Comparison of ENCODE assay signal across 18 cellular contexts in the genomic region with DNA sequence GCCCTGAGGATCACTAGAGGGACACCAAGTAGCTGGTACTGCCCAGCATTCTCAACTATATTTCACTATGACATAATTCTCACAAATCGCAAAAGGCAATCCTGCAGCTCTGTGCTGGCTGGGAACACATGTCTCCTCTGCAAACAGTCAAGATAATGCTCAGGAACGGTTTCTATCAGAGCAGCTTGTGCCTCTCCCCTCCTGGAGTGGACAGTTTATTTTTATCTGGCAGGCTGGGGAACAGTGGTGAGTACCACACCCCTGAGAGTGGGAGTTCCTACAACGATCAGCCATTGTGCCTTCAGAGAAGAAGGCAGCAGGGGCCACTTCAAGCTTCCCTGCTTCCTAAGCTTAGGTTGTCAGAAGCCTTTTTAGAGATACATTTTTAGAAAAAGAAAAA.
A peak's percentile ranks its signal among the peaks of the same experiment; 100 is the strongest.
DNase-seq lines count a peak whose midpoint lies in the region; ATAC-seq and TF ChIP-seq lines count a peak whose summit lies in the region.
"Had no signal": no experiment of that assay in that cellular context is flagged by ENCODE, and none has a peak within 500 bp of the region (broad histone marks: within the 10 kb centered on the region; RNA-seq: fewer than 3 reads in every experiment).

No MANE protein-coding gene starts in this region.

- ATAC-seq in HG03097 (IDR thresholded peaks at IDR 0.05; ENCODE audit: low FRiP score, unreplicated experiment), result no peak
- ATAC-seq: HepG2 had no signal

- H3K27ac Mint-ChIP-seq in neural progenitor cell, result peak overlapping the region; percentile 42

- POLR2A ChIA-PET in HEK293 (lab: Yijun Ruan, JAX), result no interaction called here

- peaks cover 7 to 63% of the 10 kb centered on the region in 2 experiments; a peak in 2 of 3 replicates for H3K36me3 ChIP-seq in HEK293 (ENCODE audit: control insufficient read depth in 2 of 2, insufficient read depth in 1 of 2, low read length in 2 of 2)
- no peaks in the 10 kb centered on the region for H3K36me3 ChIP-seq in neural progenitor cell

- no peaks in the 10 kb centered on the region for H3K9me3 Mint-ChIP-seq in neural progenitor cell

- H3K9ac ChIP-seq in neural progenitor cell, result no peak overlapping the region

- no peaks in the 10 kb centered on the region for H3K79me2 ChIP-seq in neural progenitor cell (ENCODE audit: low read depth)

- no peak overlapping the region for H3K4me2 ChIP-seq in neural progenitor cell

- H3K27me3 ChIP-seq in neural progenitor cell, result no peaks in the 10 kb centered on the region
- H3K27me3 ChIP-seq: MG63, Peyer's patch, thyroid gland had no signal

- H3K9me3 ChIP-seq in HEK293 (ENCODE audit: control insufficient read depth, insufficient read depth, low read depth, low read length), result no peaks in the 10 kb centered on the region
- no peaks in the 10 kb centered on the region for H3K9me3 ChIP-seq in neural progenitor cell (ENCODE audit: low read depth)
- H3K9me3 ChIP-seq: Peyer's patch, thyroid gland had no signal

- H4K20me1 ChIP-seq in neural progenitor cell (ENCODE audit: low read depth), result no peaks in the 10 kb centered on the region

- no peak overlapping the region for H3K4me3 Mint-ChIP-seq in neural progenitor cell

- H3K4me1 Mint-ChIP-seq in neural progenitor cell, result peaks cover 9% of the 10 kb centered on the region

- H3K4me3 ChIP-seq in HEK293 (ENCODE audit: low read depth, low read length), result no peak overlapping the region
- no peak overlapping the region for H3K4me3 ChIP-seq in fibroblast of the aortic adventitia (ENCODE audit: low read depth, low read length)
- H3K4me3 ChIP-seq in neural progenitor cell, result no peak overlapping the region
- H3K4me3 ChIP-seq: MG63, Peyer's patch, thyroid gland had no signal

- DNase-seq in NCI-H345 treated with DMSO at 0.1 percent for 48 hours (lab: John Stamatoyannopoulos, UW; ENCODE audit: unreplicated experiment) (peak; percentile 9), fibroblast of the aortic adventitia (ENCODE audit: low read depth) (peak; percentile 44), neural progenitor cell (ENCODE audit: low spot score) (no peak), AG08395 (ENCODE audit: low spot score) (no peak), occipital lobe (lab: John Stamatoyannopoulos, UW) (no peak)
- no peak for DNase-seq in stimulated activated CD4-positive, alpha-beta T cell treated with anti-CD3 and anti-CD28 coated beads, Interleukin-4, amount 100 ng/mL, for 24 hours
- DNase-seq: activated gamma-delta T cell treated with Interleukin-2 at 50 U/mL for 16 hours; cortex of kidney; mesendoderm; MG63; NCI-H2029; NCI-H526 treated with DMSO at 0.1 percent for 48 hours; Peyer's patch; stimulated activated CD4-positive, alpha-beta T cell treated with anti-CD3 and anti-CD28 coated beads, Interleukin-2, amount 100 ng/mL, for 24 hours had no signal

- H3F3A ChIP-seq in neural progenitor cell (ENCODE audit: low read depth), result no peaks in the 10 kb centered on the region

- TF ChIP-seq CTCF in HEK293 (tag by site-specific recombination; IDR thresholded peaks at IDR 0.05) (no peak), fibroblast of the aortic adventitia (IDR thresholded peaks at IDR 0.05; ENCODE audit: insufficient read depth, low read length) (no peak), neural progenitor cell (IDR thresholded peaks at IDR 0.05) (no peak)

- H3K27me3 Mint-ChIP-seq in neural progenitor cell (ENCODE audit: insufficient read depth, low read depth), result no peaks in the 10 kb centered on the region

- peaks cover 29% of the 10 kb centered on the region for H3K36me3 Mint-ChIP-seq in neural progenitor cell

- H3K4me1 ChIP-seq in HEK293 (ENCODE audit: control insufficient read depth, insufficient read depth, low read length) (peaks cover 7% of the 10 kb centered on the region), neural progenitor cell (no peaks in the 10 kb centered on the region)
- H3K4me1 ChIP-seq: Peyer's patch had no signal

- H3K27ac ChIP-seq in HEK293 (ENCODE audit: extremely low read depth, low read depth, low read length) (no peak overlapping the region), neural progenitor cell (no peak overlapping the region)
- H3K27ac ChIP-seq: Peyer's patch, thyroid gland had no signal

- no peak overlapping the region for H2AFZ ChIP-seq in neural progenitor cell (replicated peaks)

- CTCF ChIA-PET in HEK293 (lab: Yijun Ruan, JAX), result interaction anchor here (1.3 to 1.9 kb wide), 3 partner anchors 11 to 128 kb away, joined by 4 to 11 read pairs (median 8); no protein-coding TSS in a partner anchor

TF ChIP-seq in HEK293, 187 proteins besides CTCF, POLR2A, EP300 and RAD21:
- TF ChIP-seq KLF10 (tag by site-specific recombination; IDR thresholded peaks at IDR 0.05) (no peak), ZNF302 (tag by site-specific recombination; IDR thresholded peaks at IDR 0.05; ENCODE audit: low read depth) (no peak), ZNF341 (tag by site-specific recombination; IDR thresholded peaks at IDR 0.05; ENCODE audit: low read depth) (no peak), REPIN1 (tag by site-specific recombination; IDR thresholded peaks at IDR 0.05; ENCODE audit: low read depth) (no peak), ZIC2 (tag by site-specific recombination; IDR thresholded peaks at IDR 0.05) (peak; percentile 61), ZNF292 (tag by site-specific recombination; IDR thresholded peaks at IDR 0.05; ENCODE audit: borderline replicate concordance, low read depth) (no peak), KLF1 (tag by site-specific recombination; IDR thresholded peaks at IDR 0.05) (peak; percentile 40; the same call in 1 of the 2 replicates), ZNF211 (tag by site-specific recombination; IDR thresholded peaks at IDR 0.05; ENCODE audit: low read depth) (no peak)
- TF ChIP-seq, protein P1, sequence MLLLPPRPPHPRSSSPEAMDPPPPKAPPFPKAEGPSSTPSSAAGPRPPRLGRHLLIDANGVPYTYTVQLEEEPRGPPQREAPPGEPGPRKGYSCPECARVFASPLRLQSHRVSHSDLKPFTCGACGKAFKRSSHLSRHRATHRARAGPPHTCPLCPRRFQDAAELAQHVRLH (tag by site-specific recombination; IDR thresholded peaks at IDR 0.05), result no peak
- TF ChIP-seq, protein P2, sequence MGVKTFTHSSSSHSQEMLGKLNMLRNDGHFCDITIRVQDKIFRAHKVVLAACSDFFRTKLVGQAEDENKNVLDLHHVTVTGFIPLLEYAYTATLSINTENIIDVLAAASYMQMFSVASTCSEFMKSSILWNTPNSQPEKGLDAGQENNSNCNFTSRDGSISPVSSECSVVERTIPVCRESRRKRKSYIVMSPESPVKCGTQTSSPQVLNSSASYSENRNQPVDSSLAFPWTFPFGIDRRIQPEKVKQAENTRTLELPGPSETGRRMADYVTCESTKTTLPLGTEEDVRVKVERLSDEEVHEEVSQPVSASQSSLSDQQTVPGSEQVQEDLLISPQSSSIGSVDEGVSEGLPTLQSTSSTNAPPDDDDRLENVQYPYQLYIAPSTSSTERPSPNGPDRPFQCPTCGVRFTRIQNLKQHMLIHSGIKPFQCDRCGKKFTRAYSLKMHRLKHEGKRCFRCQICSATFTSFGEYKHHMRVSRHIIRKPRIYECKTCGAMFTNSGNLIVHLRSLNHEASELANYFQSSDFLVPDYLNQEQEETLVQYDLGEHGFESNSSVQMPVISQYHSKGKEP (tag by site-specific recombination; IDR thresholded peaks at IDR 0.05), result 0 out of 2 replicates have a peak, but pooled peaks have one; percentile 9
- TF ChIP-seq, protein P3, sequence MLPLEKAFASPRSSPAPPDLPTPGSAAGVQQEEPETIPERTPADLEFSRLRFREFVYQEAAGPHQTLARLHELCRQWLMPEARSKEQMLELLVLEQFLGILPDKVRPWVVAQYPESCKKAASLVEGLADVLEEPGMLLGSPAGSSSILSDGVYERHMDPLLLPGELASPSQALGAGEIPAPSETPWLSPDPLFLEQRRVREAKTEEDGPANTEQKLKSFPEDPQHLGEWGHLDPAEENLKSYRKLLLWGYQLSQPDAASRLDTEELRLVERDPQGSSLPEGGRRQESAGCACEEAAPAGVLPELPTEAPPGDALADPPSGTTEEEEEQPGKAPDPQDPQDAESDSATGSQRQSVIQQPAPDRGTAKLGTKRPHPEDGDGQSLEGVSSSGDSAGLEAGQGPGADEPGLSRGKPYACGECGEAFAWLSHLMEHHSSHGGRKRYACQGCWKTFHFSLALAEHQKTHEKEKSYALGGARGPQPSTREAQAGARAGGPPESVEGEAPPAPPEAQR (tag by site-specific recombination; IDR thresholded peaks at IDR 0.05), result no peak
- TF ChIP-seq, protein P4, sequence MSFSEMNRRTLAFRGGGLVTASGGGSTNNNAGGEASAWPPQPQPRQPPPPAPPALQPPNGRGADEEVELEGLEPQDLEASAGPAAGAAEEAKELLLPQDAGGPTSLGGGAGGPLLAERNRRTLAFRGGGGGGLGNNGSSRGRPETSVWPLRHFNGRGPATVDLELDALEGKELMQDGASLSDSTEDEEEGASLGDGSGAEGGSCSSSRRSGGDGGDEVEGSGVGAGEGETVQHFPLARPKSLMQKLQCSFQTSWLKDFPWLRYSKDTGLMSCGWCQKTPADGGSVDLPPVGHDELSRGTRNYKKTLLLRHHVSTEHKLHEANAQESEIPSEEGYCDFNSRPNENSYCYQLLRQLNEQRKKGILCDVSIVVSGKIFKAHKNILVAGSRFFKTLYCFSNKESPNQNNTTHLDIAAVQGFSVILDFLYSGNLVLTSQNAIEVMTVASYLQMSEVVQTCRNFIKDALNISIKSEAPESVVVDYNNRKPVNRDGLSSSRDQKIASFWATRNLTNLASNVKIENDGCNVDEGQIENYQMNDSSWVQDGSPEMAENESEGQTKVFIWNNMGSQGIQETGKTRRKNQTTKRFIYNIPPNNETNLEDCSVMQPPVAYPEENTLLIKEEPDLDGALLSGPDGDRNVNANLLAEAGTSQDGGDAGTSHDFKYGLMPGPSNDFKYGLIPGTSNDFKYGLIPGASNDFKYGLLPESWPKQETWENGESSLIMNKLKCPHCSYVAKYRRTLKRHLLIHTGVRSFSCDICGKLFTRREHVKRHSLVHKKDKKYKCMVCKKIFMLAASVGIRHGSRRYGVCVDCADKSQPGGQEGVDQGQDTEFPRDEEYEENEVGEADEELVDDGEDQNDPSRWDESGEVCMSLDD (tag by site-specific recombination; IDR thresholded peaks at IDR 0.05), result no peak

Comparison
In these comparisons a context has a peak if more than half of its experiments do, and no peak if none do; other contexts are left out.
1. DNase-seq: peak in NCI-H345 treated with DMSO at 0.1 percent for 48 hours (single experiment) and fibroblast of the aortic adventitia (single experiment); none in neural progenitor cell (single experiment), AG08395 (single experiment), stimulated activated CD4-positive, alpha-beta T cell treated with anti-CD3 and anti-CD28 coated beads, Interleukin-4, amount 100 ng/mL, for 24 hours (single experiment) and occipital lobe (single experiment).